Comparison of ENCODE assay signal across 28 cellular contexts in the genomic region with DNA sequence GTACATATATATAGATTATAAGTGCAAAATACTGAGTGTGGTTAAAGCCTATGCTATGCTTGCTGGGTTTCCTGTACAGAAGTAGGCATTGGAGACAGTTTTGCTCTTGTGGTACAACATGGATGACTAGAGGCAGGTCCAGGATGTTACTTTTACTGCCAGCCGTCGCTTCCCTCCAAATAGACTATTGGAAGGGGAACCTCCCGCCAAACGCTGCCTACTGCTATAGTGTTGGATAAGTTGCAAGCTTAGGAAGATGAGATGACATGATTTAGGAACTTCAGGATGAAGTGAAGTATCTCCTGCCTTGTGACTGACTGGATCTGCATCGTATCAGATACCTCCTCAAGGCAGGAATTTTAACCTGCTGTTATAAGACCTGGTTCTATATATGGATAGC.
"Had no signal": no experiment of that assay in that cellular context is flagged by ENCODE, and none has a peak within 500 bp of the region (broad histone marks: within the 10 kb centered on the region; RNA-seq: fewer than 3 reads in every experiment).

No MANE protein-coding gene starts in this region.

- H3K27me3 ChIP-seq: esophagus squamous epithelium, heart right ventricle, left lung, stomach, tibial nerve, upper lobe of left lung had no signal

- H3K4me1 Mint-ChIP-seq: mesothelial cell of epicardium, nephron had no signal

- DNase-seq: dermis blood vessel endothelial cell; effector memory CD8-positive, alpha-beta T cell; erythroblast; esophagus squamous epithelium; foreskin melanocyte; glutamatergic neuron; heart right ventricle; hippocampal formation; left cardiac atrium; left lung; mesenchymal stem cell; mucosa of descending colon; naive B cell; stimulated activated CD4-positive, alpha-beta T cell treated with anti-CD3 and anti-CD28 coated beads, Interleukin-12 subunit alpha, Interleukin-12 subunit beta, amount 100 ng/mL, for 4 hours; stimulated activated CD4-positive, alpha-beta T cell treated with anti-CD3 and anti-CD28 coated beads, Interleukin-1b, Interleukin-23, amount 100 ng/mL, for 48 hours; stimulated activated CD4-positive, alpha-beta T cell treated with anti-CD3 and anti-CD28 coated beads, Interleukin-4, amount 100 ng/mL, for 1 hour; stimulated activated CD8-positive, alpha-beta memory T cell treated with anti-CD3 and anti-CD28 coated beads, Interleukin-4, amount 100 ng/mL, for 48 hours; stimulated activated naive CD4-positive, alpha-beta T cell treated with Interleukin-2 at 50 U/mL for 16 hours; stomach; upper lobe of left lung had no signal

- H3K27ac ChIP-seq: esophagus squamous epithelium, heart right ventricle, left lung, parathyroid adenoma, stomach, tibial nerve, upper lobe of left lung had no signal

- ATAC-seq: effector memory CD8-positive, alpha-beta T cell; left cardiac atrium; left lung; mucosa of descending colon; sciatic nerve had no signal

- H3K4me3 ChIP-seq: coronary artery, esophagus squamous epithelium, heart right ventricle, left lung, mucosa of descending colon, smooth muscle cell, stomach, tibial nerve, upper lobe of left lung had no signal

- H3K4me1 ChIP-seq: parathyroid adenoma had no signal

- H3K27ac Mint-ChIP-seq: effector memory CD8-positive, alpha-beta T cell; mesothelial cell of epicardium; naive B cell; nephron; progenitor cell of endocrine pancreas had no signal

- H3K4me3 Mint-ChIP-seq: effector memory CD8-positive, alpha-beta T cell; mesothelial cell of epicardium; naive B cell; nephron had no signal

- H3K27me3 Mint-ChIP-seq: effector memory CD8-positive, alpha-beta T cell; naive B cell; progenitor cell of endocrine pancreas had no signal
